8 cellular contexts compared by ENCODE assay signal in genomic region chr1:201469645-201470074, GRCh38. TPM values are rescaled to one million over a fixed set of nuclear protein-coding genes. Genes with fewer than 3 reads are reported as not detected.
DNase-seq lines count a peak whose midpoint lies in the region; TF ChIP-seq lines count a peak whose summit lies in the region.

No MANE protein-coding gene starts in this region.

- no peaks in the 10 kb centered on the region for H3K9me3 ChIP-seq in A673 (ENCODE audit: low read depth, low read length, poor library complexity, severe bottlenecking)
- no peaks in the 10 kb centered on the region for H3K9me3 ChIP-seq in HUES64 (ENCODE audit: insufficient read depth, low read depth, low read length)
- H3K9me3 ChIP-seq in colonic mucosa = no peaks in the 10 kb centered on the region
- H3K9me3 ChIP-seq in muscle layer of colon (ENCODE audit: low read length) = no peaks in the 10 kb centered on the region

- CTCF ChIA-PET in A673 (lab: Charles Lee) = interaction anchor here (1.0 to 2.0 kb wide), 4 partner anchors 12 to 34 kb away, joined by 3 to 21 read pairs (median 6); no protein-coding TSS in a partner anchor

- no TSS peak for BruUV-seq in A673 (replicated peaks; lab: Mats Ljungman, UMichigan)

- H3K36me3 ChIP-seq in A673 (ENCODE audit: insufficient read depth, low read length, poor library complexity, severe bottlenecking) = peaks cover 15% of the 10 kb centered on the region
- H3K36me3 ChIP-seq in HUES64 (ENCODE audit: insufficient read depth, low read length) = peaks cover 14% of the 10 kb centered on the region; the same call in 1 of the 2 replicates
- H3K36me3 ChIP-seq in colonic mucosa = no peaks in the 10 kb centered on the region
- peaks cover 15% of the 10 kb centered on the region for H3K36me3 ChIP-seq in muscle layer of colon (ENCODE audit: insufficient read depth, low read length)

- no peak for TF ChIP-seq POLR2A in erythroblast (IDR thresholded peaks at IDR 0.05; ENCODE audit: low read length)

- no peak for DNase-seq in A673 (ENCODE audit: low spot score)
- DNase-seq in colonic mucosa = no peak
- no peak for DNase-seq in stimulated activated naive CD4-positive, alpha-beta T cell treated with Interleukin-2 at 50 U/mL for 16 hours (lab: John Stamatoyannopoulos, UW)
- DNase-seq in stimulated activated CD4-positive, alpha-beta T cell treated with anti-CD3 and anti-CD28 coated beads, Interleukin-15, amount 100 ng/mL, for 24 hours = no peak
- DNase-seq in erythroblast (lab: John Stamatoyannopoulos, UW) = no peak
- DNase-seq in NCI-H2196 treated with DMSO at 0.1 percent for 48 hours (lab: John Stamatoyannopoulos, UW; ENCODE audit: unreplicated experiment) = no peak

- H3K4me1 ChIP-seq in A673 (ENCODE audit: insufficient read depth, low read length, poor library complexity, severe bottlenecking) (peaks cover 21% of the 10 kb centered on the region), HUES64 (ENCODE audit: insufficient read depth, low read length) (0 out of 2 replicates have a peak, but pooled peaks cover 6% of the 10 kb centered on the region), colonic mucosa (peaks cover 3% of the 10 kb centered on the region), muscle layer of colon (ENCODE audit: insufficient read depth, low read length) (peaks cover 23% of the 10 kb centered on the region)

- no peak overlapping the region for H3K9ac ChIP-seq in HUES64 (ENCODE audit: low read depth, low read length)
- peak overlapping the region; percentile 60 to 81 for H3K9ac ChIP-seq in colonic mucosa (ENCODE audit: low read depth in 2 of 2, low read length in 2 of 2)
- peak overlapping the region; percentile 25 for H3K9ac ChIP-seq in muscle layer of colon (ENCODE audit: low read length)

- intact Hi-C loops in A673 (cut with micrococcal nuclease; ENCODE audit: unreplicated experiment) (no loop called here), colonic mucosa (cut with DNase I) (no loop called here)

- peak overlapping the region; percentile 76 for H3K4me3 ChIP-seq in A673 (ENCODE audit: low read depth, low read length, poor library complexity, severe bottlenecking)
- peak overlapping the region; percentile 83 for H3K4me3 ChIP-seq in HUES64 (ENCODE audit: low read length)
- peak overlapping the region; percentile 69 for H3K4me3 ChIP-seq in colonic mucosa
- peak overlapping the region; percentile 99 to 100 for H3K4me3 ChIP-seq in muscle layer of colon (ENCODE audit: low read depth in 1 of 2, low read length in 2 of 2)

- peak overlapping the region; percentile 93 for H3K27ac ChIP-seq in A673 (ENCODE audit: low read depth, low read length, poor library complexity, severe bottlenecking)
- no peak overlapping the region for H3K27ac ChIP-seq in HUES64 (ENCODE audit: low read depth, low read length)
- peak overlapping the region; percentile 80 for H3K27ac ChIP-seq in colonic mucosa
- peak overlapping the region; percentile 98 for H3K27ac ChIP-seq in muscle layer of colon (ENCODE audit: low read depth, low read length)

- POLR2A ChIA-PET in A673 (lab: Charles Lee; ENCODE audit: low non-redundant PET) = no interaction called here

- H3K27me3 ChIP-seq in A673 (replicated peaks; ENCODE audit: insufficient read depth, low read depth, low read length, poor library complexity) (no peaks in the 10 kb centered on the region), HUES64 (ENCODE audit: insufficient read depth, low read length) (peaks cover 49% of the 10 kb centered on the region), colonic mucosa (peaks cover 13% of the 10 kb centered on the region), muscle layer of colon (ENCODE audit: control insufficient read depth in 1 of 2, insufficient read depth in 2 of 2, low read length in 2 of 2) (no peaks in the 10 kb centered on the region)

- WGBS in HUES64 = 13% methylated on average over 16 of the region's 16 CpGs

- TF ChIP-seq CTCF in A673 (conservative IDR thresholded peaks at IDR 0.05; ENCODE audit: low read depth, low read length) (no peak), colonic mucosa (IDR thresholded peaks at IDR 0.05) (no peak)

RNA-seq across cellular contexts. Expression of gene PHLDA3, which starts 0.7 kb away (rescaled TPM):
- total RNA-seq in A673 (2021) = 23.9 and 24.1 TPM in 2 replicates
- polyA plus RNA-seq in HUES64 (2013, experiment 1 of 2) = 34.2 TPM
- 30.6 TPM for polyA plus RNA-seq in HUES64 (2013, experiment 2 of 2)
- total RNA-seq in colonic mucosa = 10 to 100 TPM; 13.1 to 21.2 TPM

RNA-seq across cellular contexts. Expression of gene CSRP1, which starts 37.3 kb away (rescaled TPM):
- total RNA-seq in A673 (2021) = 402 and 517 TPM in 2 replicates
- polyA plus RNA-seq in HUES64 (2013, experiment 1 of 2) = 7.7 TPM
- 7.4 TPM for polyA plus RNA-seq in HUES64 (2013, experiment 2 of 2)
- 100 to 1,000 TPM; 186 to 376 TPM for total RNA-seq in colonic mucosa

RNA-seq across cellular contexts. Expression of gene TNNI1, which starts 48.1 kb away (rescaled TPM):
- total RNA-seq in A673 (2021) = not detected in 2 replicates
- 0.30 TPM for polyA plus RNA-seq in HUES64 (2013, experiment 1 of 2)
- polyA plus RNA-seq in HUES64 (2013, experiment 2 of 2) = 1.3 TPM
- total RNA-seq in colonic mucosa = not detected
